Comparison of ENCODE assay signal across 15 cellular contexts in genomic region chr1:160407819-160408801, GRCh38. TPM values are rescaled to one million over a fixed set of nuclear protein-coding genes. Genes with fewer than 3 reads are reported as not detected.
DNase-seq lines count a peak whose midpoint lies in the region; ATAC-seq, FAIRE-seq and TF ChIP-seq lines count a peak whose summit lies in the region.
"Had no signal": no experiment of that assay in that cellular context is flagged by ENCODE, and none has a peak within 500 bp of the region (broad histone marks: within the 10 kb centered on the region; RNA-seq: fewer than 3 reads in every experiment).

No MANE protein-coding gene starts in this region.

- H3K18ac ChIP-seq in IMR-90 (ENCODE audit: low read depth, low read length): no peak overlapping the region

- no peak overlapping the region for H2AK9ac ChIP-seq in IMR-90 (replicated peaks; ENCODE audit: low read depth, low read length, poor library complexity)

- POLR2A ChIA-PET in IMR-90 (lab: Charles Lee; ENCODE audit: unreplicated experiment): no interaction called here

- H3K27ac Mint-ChIP-seq in mesothelial cell of epicardium (peak overlapping the region; percentile 31), CD14-positive monocyte (no peak overlapping the region)
- no peak overlapping the region for H3K27ac Mint-ChIP-seq in stimulated activated effector memory CD8-positive, alpha-beta T cell treated with anti-CD3 and anti-CD28 coated beads, Interleukin-12 subunit alpha, Interleukin-12 subunit beta, amount 100 ng/mL, for 72 hours

- CTCF ChIA-PET in IMR-90 (lab: Yijun Ruan, JAX): no interaction called here

- H3K27me3 ChIP-seq in BE2C: no peaks in the 10 kb centered on the region
- peaks cover 4% of the 10 kb centered on the region; the same call in 1 of the 2 replicates for H3K27me3 ChIP-seq in IMR-90 (ENCODE audit: control insufficient read depth, insufficient read depth, low read length)
- no peaks in the 10 kb centered on the region for H3K27me3 ChIP-seq in bronchial epithelial cell (ENCODE audit: control insufficient read depth, insufficient read depth, low read length)
- H3K27me3 ChIP-seq: heart left ventricle, upper lobe of left lung had no signal

- dilution Hi-C loops in IMR-90 (cut with HindIII; ENCODE audit: low sequenced_read_pairs, unreplicated experiment): no loop called here

- no peaks in the 10 kb centered on the region for H4K20me1 ChIP-seq in IMR-90 (ENCODE audit: insufficient read depth, low read length)

- H3K79me1 ChIP-seq in IMR-90 (ENCODE audit: low read depth in 1 of 2, low read length in 2 of 2): no peaks in the 10 kb centered on the region

- no peak overlapping the region for H2AK5ac ChIP-seq in IMR-90 (ENCODE audit: low read depth, low read length)

- no peak for TF ChIP-seq CTCF in BE2C (IDR thresholded peaks at IDR 0.05; ENCODE audit: low read depth, low read length)
- no peak for TF ChIP-seq CTCF in IMR-90 (conservative IDR thresholded peaks at IDR 0.05; ENCODE audit: low read depth, low read length)
- TF ChIP-seq CTCF in bronchial epithelial cell (IDR thresholded peaks at IDR 0.05; ENCODE audit: insufficient read depth, low read length, severe bottlenecking): no peak
- TF ChIP-seq CTCF in mesothelial cell of epicardium (IDR thresholded peaks at IDR 0.05; ENCODE audit: unreplicated experiment): no peak
- TF ChIP-seq CTCF in CD14-positive monocyte (IDR thresholded peaks at IDR 0.05): no peak

- no peak overlapping the region for H4K91ac ChIP-seq in IMR-90 (ENCODE audit: insufficient read depth, low read depth, low read length)

- in situ Hi-C loops in IMR-90 (cut with MboI; ENCODE audit: low sequenced_read_pairs): no loop called here

- H2BK5ac ChIP-seq in IMR-90 (ENCODE audit: low read depth, low read length, poor library complexity, severe bottlenecking): no peak overlapping the region

- H3K4me3 ChIP-seq in BE2C (ENCODE audit: low read depth, low read length): no peak overlapping the region
- no peak overlapping the region for H3K4me3 ChIP-seq in IMR-90 (ENCODE audit: insufficient read depth, low read depth, low read length)
- peak overlapping the region; percentile 13 for H3K4me3 ChIP-seq in bronchial epithelial cell (ENCODE audit: low read depth, low read length)
- H3K4me3 ChIP-seq: heart left ventricle, lung, SK-N-MC, upper lobe of left lung had no signal

- H4K8ac ChIP-seq in IMR-90 (ENCODE audit: low read depth in 2 of 2, low read length in 2 of 2): no peak overlapping the region

- H3K4me1 Mint-ChIP-seq in mesothelial cell of epicardium: peaks cover 56% of the 10 kb centered on the region
- no peaks in the 10 kb centered on the region for H3K4me1 Mint-ChIP-seq in stimulated activated effector memory CD8-positive, alpha-beta T cell treated with anti-CD3 and anti-CD28 coated beads, Interleukin-12 subunit alpha, Interleukin-12 subunit beta, amount 100 ng/mL, for 72 hours
- H3K4me1 Mint-ChIP-seq in CD14-positive monocyte: peaks cover 10% of the 10 kb centered on the region

- no peak overlapping the region for H3K56ac ChIP-seq in IMR-90 (ENCODE audit: extremely low read depth, insufficient read depth, low read length)

- DNase-seq in BE2C (peak; percentile 52), IMR-90 (no peak), bronchial epithelial cell (ENCODE audit: low read depth) (peak; percentile 83), mesothelial cell of epicardium (ENCODE audit: low spot score in 2 of 2, unreplicated experiment in 2 of 2) (no peak), DMS114 treated with DMSO at 0.1 percent for 48 hours (lab: John Stamatoyannopoulos, UW; ENCODE audit: unreplicated experiment) (no peak), CD14-positive monocyte (ENCODE audit: low spot score) (no peak)
- no peak for DNase-seq in stimulated activated effector memory CD8-positive, alpha-beta T cell treated with anti-CD3 and anti-CD28 coated beads, Interleukin-12 subunit alpha, Interleukin-12 subunit beta, amount 100 ng/mL, for 72 hours (ENCODE audit: low spot score in 2 of 2)
- DNase-seq: DMS53; heart left ventricle; NCI-H82; stimulated activated CD4-positive, alpha-beta T cell treated with anti-CD3 and anti-CD28 coated beads, Interleukin-15, amount 100 ng/mL, for 24 hours had no signal

- H3K36me3 Mint-ChIP-seq in mesothelial cell of epicardium (no peaks in the 10 kb centered on the region), CD14-positive monocyte (no peaks in the 10 kb centered on the region)
- H3K36me3 Mint-ChIP-seq in stimulated activated effector memory CD8-positive, alpha-beta T cell treated with anti-CD3 and anti-CD28 coated beads, Interleukin-12 subunit alpha, Interleukin-12 subunit beta, amount 100 ng/mL, for 72 hours: no peaks in the 10 kb centered on the region

- H3K14ac ChIP-seq in IMR-90 (replicated peaks; ENCODE audit: low read depth, low read length): no peak overlapping the region

- no peak overlapping the region for H3K23ac ChIP-seq in IMR-90 (ENCODE audit: low read depth, low read length)

- no peak overlapping the region for H3K4ac ChIP-seq in IMR-90 (ENCODE audit: low read depth, low read length)

- H3K4me3 Mint-ChIP-seq in mesothelial cell of epicardium: no peak overlapping the region
- no peak overlapping the region for H3K4me3 Mint-ChIP-seq in stimulated activated effector memory CD8-positive, alpha-beta T cell treated with anti-CD3 and anti-CD28 coated beads, Interleukin-12 subunit alpha, Interleukin-12 subunit beta, amount 100 ng/mL, for 72 hours
- H3K4me3 Mint-ChIP-seq in CD14-positive monocyte: no peak overlapping the region

- ATAC-seq in IMR-90 (ENCODE audit: low read depth): peak; percentile 21; the same call in 1 of the 2 replicates
- no peak for ATAC-seq in HG03175 (IDR thresholded peaks at IDR 0.05; ENCODE audit: unreplicated experiment)
- ATAC-seq in stimulated activated effector memory CD8-positive, alpha-beta T cell treated with anti-CD3 and anti-CD28 coated beads, Interleukin-12 subunit alpha, Interleukin-12 subunit beta, amount 100 ng/mL, for 72 hours: no peak
- ATAC-seq: heart left ventricle had no signal

- no peak overlapping the region for H2BK20ac ChIP-seq in IMR-90 (ENCODE audit: low read depth, low read length)

- no peak overlapping the region for H4K5ac ChIP-seq in IMR-90 (ENCODE audit: low read depth, low read length)

- intact Hi-C loops in IMR-90 (cut with micrococcal nuclease) (no loop called here), CD14-positive monocyte (cut with micrococcal nuclease) (no loop called here)

- H3K9me1 ChIP-seq in IMR-90 (ENCODE audit: insufficient read depth, low read length): no peaks in the 10 kb centered on the region; the same call in 1 of the 2 replicates

- no peak overlapping the region for H2BK15ac ChIP-seq in IMR-90 (ENCODE audit: low read depth, low read length)

- no peak overlapping the region for H2AFZ ChIP-seq in IMR-90 (replicated peaks; ENCODE audit: low read length, poor library complexity)

- H3K9me3 ChIP-seq in BE2C (no peaks in the 10 kb centered on the region), IMR-90 (ENCODE audit: control insufficient read depth, insufficient read depth, low read length) (no peaks in the 10 kb centered on the region)
- H3K9me3 ChIP-seq: heart left ventricle, upper lobe of left lung had no signal

- H3K27ac ChIP-seq in IMR-90 (ENCODE audit: insufficient read depth, low read length): no peak overlapping the region
- H3K27ac ChIP-seq: heart left ventricle, SK-N-MC, upper lobe of left lung had no signal

- no peak for FAIRE-seq in bronchial epithelial cell (lab: Jason Lieb, UNC)

- H3K9me3 Mint-ChIP-seq in mesothelial cell of epicardium (no peaks in the 10 kb centered on the region), CD14-positive monocyte (no peaks in the 10 kb centered on the region)
- no peaks in the 10 kb centered on the region for H3K9me3 Mint-ChIP-seq in stimulated activated effector memory CD8-positive, alpha-beta T cell treated with anti-CD3 and anti-CD28 coated beads, Interleukin-12 subunit alpha, Interleukin-12 subunit beta, amount 100 ng/mL, for 72 hours

- no peak overlapping the region for H3K9ac ChIP-seq in IMR-90 (ENCODE audit: low read depth, low read length)

- H3K36me3 ChIP-seq in BE2C (no peaks in the 10 kb centered on the region), IMR-90 (ENCODE audit: control insufficient read depth, insufficient read depth, low read length) (no peaks in the 10 kb centered on the region), bronchial epithelial cell (ENCODE audit: control insufficient read depth, insufficient read depth, low read length) (no peaks in the 10 kb centered on the region)
- H3K36me3 ChIP-seq: heart left ventricle, upper lobe of left lung had no signal

- H3K4me1 ChIP-seq in BE2C: no peaks in the 10 kb centered on the region
- no peaks in the 10 kb centered on the region for H3K4me1 ChIP-seq in IMR-90 (ENCODE audit: control insufficient read depth, insufficient read depth, low read length)

- no peak overlapping the region for H2BK120ac ChIP-seq in IMR-90 (ENCODE audit: low read depth, low read length)

- H3K27me3 Mint-ChIP-seq in mesothelial cell of epicardium (ENCODE audit: low read depth) (no peaks in the 10 kb centered on the region), CD14-positive monocyte (ENCODE audit: low read depth in 3 of 3) (peaks cover 2 to 5% (median 3%) of the 10 kb centered on the region in 3 donors)

- no TSS peak for BruUV-seq in IMR-90 (replicated peaks; lab: Mats Ljungman, UMichigan)

- no peak overlapping the region for H3K4me2 ChIP-seq in IMR-90 (ENCODE audit: low read depth, low read length)

- no peak for TF ChIP-seq RAD21 in IMR-90 (IDR thresholded peaks at IDR 0.05; ENCODE audit: low read length)

- WGBS in IMR-90 (ENCODE audit: extremely low coverage in 2 of 2, insufficient read length in 1 of 2), 2 experiments: 100% methylated on average over 1 of the region's 12 CpGs; no CpG with 5 or more reads in 1 of the 2 experiments

- TF ChIP-seq POLR2A in IMR-90 (IDR thresholded peaks at IDR 0.05; ENCODE audit: low read depth, low read length): no peak

RNA-seq across cellular contexts. Expression of gene VANGL2, which starts 7.7 kb away (rescaled TPM):
- 15.4 TPM for polyA plus RNA-seq in BE2C (2012; ENCODE audit: insufficient read depth, insufficient read length, low read depth)
- total RNA-seq in IMR-90 (2012; rRNA removed) (0.28 and 0.36 TPM in 2 replicates), bronchial epithelial cell (1.6 and 2.3 TPM in 2 replicates), mesothelial cell of epicardium (55.5 to 59.5 TPM (median 57.2 TPM) in 3 replicates)
- polyA plus RNA-seq in IMR-90 (2012; rRNA removed) (3.2 and 3.6 TPM in 2 replicates), CD14-positive monocyte (not detected)
- polyA plus RNA-seq in IMR-90 (2012; cell fraction: cytosol; rRNA removed): 1.3 and 2.4 TPM in 2 replicates
- 6.1 and 8.1 TPM in 2 replicates for polyA plus RNA-seq in IMR-90 (2012; cell fraction: nucleus; rRNA removed; ENCODE audit: low replicate concordance)

RNA-seq across cellular contexts. Expression of gene NHLH1, which starts 41.2 kb away (rescaled TPM):
- polyA plus RNA-seq in BE2C (2012; ENCODE audit: insufficient read depth, insufficient read length, low read depth): 4.6 TPM
- not detected in 2 replicates for total RNA-seq in IMR-90 (2012; rRNA removed)
- polyA plus RNA-seq in IMR-90 (2012; rRNA removed): 0.14 and 0.26 TPM in 2 replicates
- polyA plus RNA-seq in IMR-90 (2012; cell fraction: cytosol; rRNA removed): 0.02 and 0.04 TPM in 2 replicates
- 0.73 and 0.82 TPM in 2 replicates for polyA plus RNA-seq in IMR-90 (2012; cell fraction: nucleus; rRNA removed; ENCODE audit: low replicate concordance)
- not detected in 2 replicates for total RNA-seq in bronchial epithelial cell
- total RNA-seq in mesothelial cell of epicardium: 0.27 to 0.38 TPM (median 0.32 TPM) in 3 replicates
- polyA plus RNA-seq in CD14-positive monocyte: not detected

Comparison
In these comparisons a context has a peak if more than half of its experiments do, and no peak if none do; other contexts are left out.
1. DNase-seq: peak in BE2C (single experiment) and bronchial epithelial cell (single experiment); none in IMR-90 (single experiment), mesothelial cell of epicardium (0 of 2), stimulated activated effector memory CD8-positive, alpha-beta T cell treated with anti-CD3 and anti-CD28 coated beads, Interleukin-12 subunit alpha, Interleukin-12 subunit beta, amount 100 ng/mL, for 72 hours (0 of 2), DMS114 treated with DMSO at 0.1 percent for 48 hours (single experiment) and CD14-positive monocyte (single experiment).
2. RNA of gene VANGL2, which starts 7.7 kb away (total RNA-seq): 55.5 to 59.5 TPM in mesothelial cell of epicardium; 1.6 to 2.3 TPM in bronchial epithelial cell and 0.28 to 0.36 TPM in IMR-90; every median in the first group is over 10 times any median in the second.